In genomic region chr19:35352448-35353304, GRCh38 we compare ENCODE assay signal across 9 cellular contexts. TPM values are rescaled to one million over a fixed set of nuclear protein-coding genes. Genes with fewer than 3 reads are reported as not detected.
A peak's percentile ranks its signal among the peaks of the same experiment; 100 is the strongest.
DNase-seq lines count a peak whose midpoint lies in the region; ATAC-seq and TF ChIP-seq lines count a peak whose summit lies in the region.
"Had no signal": no experiment of that assay in that cellular context is flagged by ENCODE, and none has a peak within 500 bp of the region (broad histone marks: within the 10 kb centered on the region; RNA-seq: fewer than 3 reads in every experiment).

No MANE protein-coding gene starts in this region.

- H3K9me3 ChIP-seq in NT2/D1 (ENCODE audit: insufficient read depth, low read length) = no peaks in the 10 kb centered on the region

- intact Hi-C loops in Calu3 (cut with micrococcal nuclease; ENCODE audit: unreplicated experiment) = loop anchor here (1.0 kb wide), 2 partner anchors 116 to 143 kb away; no protein-coding TSS in a partner anchor

- H3K27ac Mint-ChIP-seq in Calu3 (ENCODE audit: unreplicated experiment) = no peak overlapping the region
- H3K27ac Mint-ChIP-seq: T-helper 1 cell treated with Interleukin-12 subunit alpha and Interleukin-12 subunit beta and Interleukin-4 antibody, amounts not matched to agents 30 μg/mL and 1 μg/mL, for 36 hours had no signal

- no peak overlapping the region for H3K4me3 ChIP-seq in NT2/D1 (ENCODE audit: insufficient read length, low read depth)

- CTCF ChIA-PET in Calu3 (lab: Charles Lee) = interaction anchor here (0.6 to 2.6 kb wide), 14 partner anchors 8 to 200 kb away, joined by 3 to 27 read pairs (median 3); partner anchors contain the start of gene USF2

- no peak for ATAC-seq in GM21447 (IDR thresholded peaks at IDR 0.05; ENCODE audit: unreplicated experiment)

- DNase-seq in Calu3 (peak; percentile 80), HUDEP-2 (lab: John Stamatoyannopoulos, UW; ENCODE audit: unreplicated experiment in 76 of 76) (peak in 70 of 76 experiments; percentile 19 to 87 (median 66)), NT2/D1 (ENCODE audit: low read depth, low spot score) (peak; percentile 61), erythroblast (lab: John Stamatoyannopoulos, UW) (peak; percentile 66 to 81), myocyte (ENCODE audit: low read depth) (peak; percentile 69)
- DNase-seq in activated CD8-positive, alpha-beta memory T cell treated with anti-CD3 and anti-CD28 coated beads, Interleukin-2, amount 50 U/mL, for 48 hours = peak; percentile 86
- peak; percentile 24 to 46 for DNase-seq in stimulated activated CD8-positive, alpha-beta memory T cell treated with anti-CD3 and anti-CD28 coated beads, Interleukin-7, amount 100 ng/mL, for 1 hour (ENCODE audit: low read depth in 2 of 2)

- no peak overlapping the region for H3K9ac ChIP-seq in NT2/D1 (ENCODE audit: insufficient read length, low read depth)

- peaks cover 3% of the 10 kb centered on the region for H3K4me1 ChIP-seq in NT2/D1 (ENCODE audit: insufficient read depth, insufficient read length)

- H3K4me3 Mint-ChIP-seq in Calu3 (ENCODE audit: low read depth, unreplicated experiment) = no peak overlapping the region
- H3K4me3 Mint-ChIP-seq: T-helper 1 cell treated with Interleukin-12 subunit alpha and Interleukin-12 subunit beta and Interleukin-4 antibody, amounts not matched to agents 30 μg/mL and 1 μg/mL, for 36 hours had no signal

- H3K36me3 Mint-ChIP-seq in Calu3 (ENCODE audit: insufficient read depth, unreplicated experiment) = no peaks in the 10 kb centered on the region

- BruUV-seq in Calu3 (replicated peaks; lab: Mats Ljungman, UMichigan) = no TSS peak

- TF ChIP-seq CTCF in Calu3 (IDR thresholded peaks at IDR 0.05; ENCODE audit: unreplicated experiment) = peak; percentile 86

- peaks cover 4% of the 10 kb centered on the region for H3K27me3 ChIP-seq in NT2/D1 (ENCODE audit: insufficient read depth, insufficient read length)

- TF ChIP-seq POLR2A in erythroblast (IDR thresholded peaks at IDR 0.05; ENCODE audit: low read length) = no peak

- H3K9me3 Mint-ChIP-seq in Calu3 (ENCODE audit: low read depth, unreplicated experiment) = no peaks in the 10 kb centered on the region
- H3K9me3 Mint-ChIP-seq: T-helper 1 cell treated with Interleukin-12 subunit alpha and Interleukin-12 subunit beta and Interleukin-4 antibody, amounts not matched to agents 30 μg/mL and 1 μg/mL, for 36 hours had no signal

- no peaks in the 10 kb centered on the region for H3K36me3 ChIP-seq in NT2/D1 (ENCODE audit: insufficient read depth, insufficient read length, low read length)

- peaks cover 65% of the 10 kb centered on the region for H3K27me3 Mint-ChIP-seq in Calu3 (ENCODE audit: unreplicated experiment)

- peaks cover under 1% of the 10 kb centered on the region for H3K4me1 Mint-ChIP-seq in Calu3 (ENCODE audit: low read depth, unreplicated experiment)

RNA-seq across cellular contexts. Expression of gene FFAR1, which starts 5.0 kb away (rescaled TPM):
- total RNA-seq in Calu3 (2022) = not detected in 2 replicates
- not detected in 2 replicates for total RNA-seq in myocyte
- polyA plus RNA-seq in myocyte (2012) = not detected

RNA-seq across cellular contexts. Expression of gene FFAR3, which starts 5.6 kb away (rescaled TPM):
- total RNA-seq in Calu3 (2022) (not detected in 2 replicates), myocyte (not detected in 2 replicates)
- polyA plus RNA-seq in myocyte (2012) = not detected

RNA-seq across cellular contexts. Expression of gene GPR42, which starts 18.2 kb away (rescaled TPM):
- total RNA-seq in Calu3 (2022) (not detected in 2 replicates), myocyte (not detected in 2 replicates)
- polyA plus RNA-seq in myocyte (2012) = not detected

RNA-seq across cellular contexts. Expression of gene CD22, which starts 23.7 kb away (rescaled TPM):
- 5.9 and 7.6 TPM in 2 replicates for total RNA-seq in Calu3 (2022)
- 0.05 TPM in 1 of 2 replicates, not detected in the other for total RNA-seq in myocyte
- not detected for polyA plus RNA-seq in myocyte (2012)

Comparison
In these comparisons a context has a peak if more than half of its experiments do, and no peak if none do; other contexts are left out.
1. DNase-seq: peak in every context shown above with its lines; median percentile 86 in activated CD8-positive, alpha-beta memory T cell treated with anti-CD3 and anti-CD28 coated beads, Interleukin-2, amount 50 U/mL, for 48 hours; 80 in Calu3; 74 in erythroblast; 69 in myocyte; 66 in HUDEP-2; 61 in NT2/D1; 35 in stimulated activated CD8-positive, alpha-beta memory T cell treated with anti-CD3 and anti-CD28 coated beads, Interleukin-7, amount 100 ng/mL, for 1 hour.